2 cellular contexts compared by ENCODE assay signal in genomic region chr16:1092685-1093283, GRCh38. TPM values are rescaled to one million over a fixed set of nuclear protein-coding genes. Genes with fewer than 3 reads are reported as not detected.
"Had no signal": no experiment of that assay in that cellular context is flagged by ENCODE, and none has a peak within 500 bp of the region (broad histone marks: within the 10 kb centered on the region; RNA-seq: fewer than 3 reads in every experiment).

No MANE protein-coding gene starts in this region.

RNA-seq across cellular contexts. Expression of gene C1QTNF8, which starts 3.3 kb away (rescaled TPM):
- total RNA-seq: GM12878 had no signal
- polyA plus RNA-seq: GM12878 had no signal

RNA-seq across cellular contexts. Expression of gene SSTR5, which starts 20.2 kb away (rescaled TPM):
- total RNA-seq: G401, GM12878 had no signal
- polyA plus RNA-seq: GM12878 had no signal
